In the genomic region with DNA sequence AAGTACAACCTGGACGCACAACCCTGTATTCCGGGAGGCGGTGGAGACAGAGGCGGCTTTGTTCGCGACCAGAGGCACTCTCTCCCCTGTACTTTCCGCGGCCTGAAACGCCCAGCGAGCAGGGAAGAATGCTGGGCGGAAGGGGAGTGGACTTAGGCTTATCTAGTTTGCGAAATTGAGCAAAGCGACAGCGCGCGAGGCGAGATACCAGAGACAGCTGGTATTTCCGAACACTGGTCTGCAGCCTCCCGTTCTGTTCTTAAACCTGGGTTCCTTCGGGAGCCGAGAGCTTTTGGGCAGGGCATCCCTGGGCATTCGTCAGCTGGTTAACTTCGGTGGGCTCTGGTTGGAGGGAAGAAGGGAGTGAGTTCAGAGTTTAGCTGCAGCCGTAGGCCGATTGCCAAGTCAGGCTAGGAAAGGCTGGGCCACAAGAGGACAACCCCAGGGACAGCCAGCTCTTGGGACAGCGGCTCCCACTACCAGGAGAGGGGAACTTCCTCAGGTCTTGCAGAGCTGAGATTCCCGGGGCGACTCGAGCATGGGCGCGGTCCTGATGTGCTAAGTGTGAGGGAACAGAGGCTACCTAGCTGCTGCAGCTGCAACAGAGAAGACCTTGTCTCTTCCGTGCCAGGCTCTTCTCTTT, we compare ENCODE assay signal across 11 cellular contexts. TPM values are rescaled to one million over a fixed set of nuclear protein-coding genes. Genes with fewer than 3 reads are reported as not detected.
A peak's percentile ranks its signal among the peaks of the same experiment; 100 is the strongest.
DNase-seq lines count a peak whose midpoint lies in the region; ATAC-seq and TF ChIP-seq lines count a peak whose summit lies in the region.
"Had no signal": no experiment of that assay in that cellular context is flagged by ENCODE, and none has a peak within 500 bp of the region (broad histone marks: within the 10 kb centered on the region; RNA-seq: fewer than 3 reads in every experiment).

No MANE protein-coding gene starts in this region.

- no peak for TF ChIP-seq EP300 in stomach (IDR thresholded peaks at IDR 0.05)

- no peaks in the 10 kb centered on the region for H3K36me3 Mint-ChIP-seq in activated T-cell treated with anti-CD3 and anti-CD28 coated beads, Interleukin-2, amount 50 U/mL, for 24 hours (ENCODE audit: low read depth)

- H3K9me3 Mint-ChIP-seq in activated T-cell treated with anti-CD3 and anti-CD28 coated beads, Interleukin-2, amount 50 U/mL, for 24 hours: no peaks in the 10 kb centered on the region

- intact Hi-C loops in stomach (cut with DNase I; ENCODE audit: low total_unique reads): no loop called here

- no peak for TF ChIP-seq POLR2A in stomach (IDR thresholded peaks at IDR 0.05)

- DNase-seq in activated T-cell treated with anti-CD3 and anti-CD28 coated beads, Interleukin-2, amount 50 U/mL, for 24 hours: peak; percentile 50
- DNase-seq in activated T-cell treated with anti-CD3 and anti-CD28 coated beads, Interleukin-2, amount 50 U/mL, for 1 hour: no peak
- DNase-seq in SW480 (ENCODE audit: low spot score): peak; percentile 94
- DNase-seq in stomach: peak; percentile 58
- DNase-seq in medulla oblongata (ENCODE audit: extremely low spot score): no peak
- no peak for DNase-seq in UCSD-AML1 (lab: John Stamatoyannopoulos, UW; ENCODE audit: unreplicated experiment)

- no peak overlapping the region for H3K4me3 Mint-ChIP-seq in activated T-cell treated with anti-CD3 and anti-CD28 coated beads, Interleukin-2, amount 50 U/mL, for 24 hours

- no peak for ATAC-seq in HG03469 (IDR thresholded peaks at IDR 0.05; ENCODE audit: unreplicated experiment)

- 3 to 5% (median 4%) methylated on average over 24 to 32 of the region's 32 CpGs for whole genome bisulfite sequencing in stomach, 5 donors

- peaks cover 85 to 100% (median 100%) of the 10 kb centered on the region in 3 donors for H3K27me3 ChIP-seq in stomach

- H3K9me3 ChIP-seq in iPS-18c (ENCODE audit: control insufficient read depth, insufficient read depth, low read length): no peaks in the 10 kb centered on the region
- peaks cover 0 to 4% (median 0%) of the 10 kb centered on the region in 4 donors for H3K9me3 ChIP-seq in stomach

- no peak for TF ChIP-seq CTCF in stomach (IDR thresholded peaks at IDR 0.05)

- H3K27ac Mint-ChIP-seq in activated T-cell treated with anti-CD3 and anti-CD28 coated beads, Interleukin-2, amount 50 U/mL, for 24 hours: no peak overlapping the region

- H3K4me1 ChIP-seq in stomach: peaks cover 45 to 65% (median 58%) of the 10 kb centered on the region in 4 donors

- H3K27me3 Mint-ChIP-seq in activated T-cell treated with anti-CD3 and anti-CD28 coated beads, Interleukin-2, amount 50 U/mL, for 24 hours: peaks cover 90% of the 10 kb centered on the region

- H3K27ac ChIP-seq in stomach: no peak overlapping the region

- H3K4me3 ChIP-seq in iPS-18c (ENCODE audit: insufficient read depth, low read depth, low read length) (peak overlapping the region; percentile 26; the same call in 1 of the 2 replicates), stomach (peak overlapping the region in 1 of 4 donors; percentile 13)

- peaks cover 63% of the 10 kb centered on the region for H3K4me1 Mint-ChIP-seq in activated T-cell treated with anti-CD3 and anti-CD28 coated beads, Interleukin-2, amount 50 U/mL, for 24 hours (ENCODE audit: low read depth)

- no peaks in the 10 kb centered on the region for H3K36me3 ChIP-seq in stomach

RNA-seq across cellular contexts. Expression of a gene that starts 3.9 kb away (rescaled TPM):
- total RNA-seq in stomach: under 1 TPM in 1 of 5 donors, not detected in 4; 0.37 TPM
- not detected for polyA plus RNA-seq in stomach
- total RNA-seq: dermis microvascular lymphatic vessel endothelial cell; T-helper 1 cell treated with Interleukin-12 subunit alpha and Interleukin-12 subunit beta and Interleukin-4 antibody, amounts not matched to agents 30 ng/mL and 1 ng/mL, for 36 hours had no signal
- polyA plus RNA-seq: BJ had no signal

RNA-seq across cellular contexts. Expression of a gene that starts 8.3 kb away (rescaled TPM):
- not detected for total RNA-seq in stomach
- polyA plus RNA-seq in stomach: not detected
- total RNA-seq: dermis microvascular lymphatic vessel endothelial cell; T-helper 1 cell treated with Interleukin-12 subunit alpha and Interleukin-12 subunit beta and Interleukin-4 antibody, amounts not matched to agents 30 ng/mL and 1 ng/mL, for 36 hours had no signal
- polyA plus RNA-seq: BJ had no signal

RNA-seq across cellular contexts. Expression of a gene that starts 14.6 kb away (rescaled TPM):
- total RNA-seq in stomach: 100 to 1,000 TPM in 3 of 5 donors, 10 to 100 TPM in 2; 51.3 to 160 (median 117) TPM
- polyA plus RNA-seq in stomach: 10 to 100 TPM; 33.4 to 45.4 (median 36.4) TPM

Comparison
In these comparisons a context has a peak if more than half of its experiments do, and no peak if none do; other contexts are left out.
1. DNase-seq: peak in activated T-cell treated with anti-CD3 and anti-CD28 coated beads, Interleukin-2, amount 50 U/mL, for 24 hours (single experiment), SW480 (single experiment) and stomach (single experiment); none in activated T-cell treated with anti-CD3 and anti-CD28 coated beads, Interleukin-2, amount 50 U/mL, for 1 hour (single experiment), medulla oblongata (single experiment) and UCSD-AML1 (single experiment).